In genomic region chr2:172128484-172128883, GRCh38 we compare ENCODE assay signal across 16 cellular contexts. TPM values are rescaled to one million over a fixed set of nuclear protein-coding genes. Genes with fewer than 3 reads are reported as not detected.
DNase-seq lines count a peak whose midpoint lies in the region; ATAC-seq, FAIRE-seq and TF ChIP-seq lines count a peak whose summit lies in the region.
"Had no signal": no experiment of that assay in that cellular context is flagged by ENCODE, and none has a peak within 500 bp of the region (broad histone marks: within the 10 kb centered on the region; RNA-seq: fewer than 3 reads in every experiment).

No MANE protein-coding gene starts in this region.

- no peak overlapping the region for H2BK5ac ChIP-seq in IMR-90 (ENCODE audit: low read depth, low read length, poor library complexity, severe bottlenecking)

- DNase-seq in IMR-90 (no peak), adipocyte (ENCODE audit: low read depth) (peak; percentile 25), fibroblast of gingiva (ENCODE audit: low read depth) (peak; percentile 62), stromal cell of bone marrow (ENCODE audit: low read depth) (peak; percentile 9), esophagus muscularis mucosa (ENCODE audit: extremely low spot score) (no peak), H54 (ENCODE audit: insufficient read length, low spot score) (no peak)
- DNase-seq: CD8-positive, alpha-beta memory T cell; DMS53; H7; Kasumi-1; NCI-H1694 treated with DMSO at 0.1 percent for 48 hours; NCI-H748 treated with DMSO at 0.1 percent for 48 hours; SHP77 treated with DMSO at 0.1 percent for 48 hours had no signal

- no peak overlapping the region for H3K23ac ChIP-seq in IMR-90 (ENCODE audit: low read depth, low read length)

- no peak for TF ChIP-seq POLR2A in IMR-90 (IDR thresholded peaks at IDR 0.05; ENCODE audit: low read depth, low read length)
- TF ChIP-seq POLR2A in esophagus muscularis mucosa (IDR thresholded peaks at IDR 0.05; ENCODE audit: low read depth): no peak
- no peak for TF ChIP-seq POLR2A in H54 (IDR thresholded peaks at IDR 0.05; ENCODE audit: low read depth, low read length)

- CTCF ChIA-PET in IMR-90 (lab: Yijun Ruan, JAX): interaction anchor here (1.0 to 2.1 kb wide), 2 partner anchors 9 to 554 kb away, joined by 3 to 5 read pairs; no protein-coding TSS in a partner anchor

- H3K27ac ChIP-seq in IMR-90 (ENCODE audit: insufficient read depth, low read length) (no peak overlapping the region), esophagus muscularis mucosa (replicated peaks in 1 of 4) (no peak overlapping the region)
- H3K27ac ChIP-seq: BLaER1 treated with 17β-estradiol and CSF1 and Interleukin-3, amounts not matched to agents 10 nM and 100 nM had no signal

- no peaks in the 10 kb centered on the region for H4K20me1 ChIP-seq in IMR-90 (ENCODE audit: insufficient read depth, low read length)
- H4K20me1 ChIP-seq: BLaER1 treated with 17β-estradiol and CSF1 and Interleukin-3, amounts not matched to agents 10 nM and 100 nM had no signal

- no peaks in the 10 kb centered on the region for H3K9me1 ChIP-seq in IMR-90 (ENCODE audit: insufficient read depth, low read length)

- no peak overlapping the region for H2BK120ac ChIP-seq in IMR-90 (ENCODE audit: low read depth, low read length)

- ATAC-seq in IMR-90 (ENCODE audit: low read depth): no peak
- ATAC-seq in HG03175 (IDR thresholded peaks at IDR 0.05; ENCODE audit: unreplicated experiment): no peak

- H3K9me3 ChIP-seq in IMR-90 (ENCODE audit: control insufficient read depth, insufficient read depth, low read length): no peaks in the 10 kb centered on the region; the same call in 1 of the 2 replicates
- no peaks in the 10 kb centered on the region for H3K9me3 ChIP-seq in adipocyte (ENCODE audit: control insufficient read depth, low read length)
- no peaks in the 10 kb centered on the region for H3K9me3 ChIP-seq in esophagus muscularis mucosa
- H3K9me3 ChIP-seq: BLaER1 treated with 17β-estradiol and CSF1 and Interleukin-3, amounts not matched to agents 10 nM and 100 nM had no signal

- POLR2A ChIA-PET in IMR-90 (lab: Charles Lee; ENCODE audit: unreplicated experiment): interaction anchor here (0.6 kb wide), 1 partner anchor 405 kb away, joined by 3 read pairs; no protein-coding TSS in a partner anchor

- TF ChIP-seq CTCF in IMR-90 (conservative IDR thresholded peaks at IDR 0.05; ENCODE audit: low read depth, low read length): no peak
- TF ChIP-seq CTCF in esophagus muscularis mucosa (IDR thresholded peaks at IDR 0.05): no peak

- no TSS peak for BruUV-seq in IMR-90 (replicated peaks; lab: Mats Ljungman, UMichigan)

- no peak overlapping the region for H2AK5ac ChIP-seq in IMR-90 (ENCODE audit: low read depth, low read length)

- no peak overlapping the region for H3K4ac ChIP-seq in IMR-90 (ENCODE audit: low read depth, low read length)

- peaks cover 2% of the 10 kb centered on the region; the same call in 1 of the 2 replicates for H3K4me1 ChIP-seq in IMR-90 (ENCODE audit: control insufficient read depth, insufficient read depth, low read length)
- H3K4me1 ChIP-seq in adipocyte (ENCODE audit: control insufficient read depth, insufficient read depth, low read length): no peaks in the 10 kb centered on the region
- H3K4me1 ChIP-seq in esophagus muscularis mucosa: no peaks in the 10 kb centered on the region
- H3K4me1 ChIP-seq: BLaER1 treated with 17β-estradiol and CSF1 and Interleukin-3, amounts not matched to agents 10 nM and 100 nM had no signal

- no peak for FAIRE-seq in H54 (lab: Jason Lieb, UNC)

- H3K4me3 ChIP-seq in IMR-90 (ENCODE audit: insufficient read depth, low read depth, low read length) (no peak overlapping the region), adipocyte (ENCODE audit: low read length) (no peak overlapping the region), esophagus muscularis mucosa (no peak overlapping the region)
- H3K4me3 ChIP-seq: BLaER1 treated with 17β-estradiol and CSF1 and Interleukin-3, amounts not matched to agents 10 nM and 100 nM had no signal

- H2AK9ac ChIP-seq in IMR-90 (replicated peaks; ENCODE audit: low read depth, low read length, poor library complexity): no peak overlapping the region

- dilution Hi-C loops in IMR-90 (cut with HindIII; ENCODE audit: low sequenced_read_pairs, unreplicated experiment): no loop called here

- no peak overlapping the region for H3K4me2 ChIP-seq in IMR-90 (ENCODE audit: low read depth, low read length)
- H3K4me2 ChIP-seq: BLaER1 treated with 17β-estradiol and CSF1 and Interleukin-3, amounts not matched to agents 10 nM and 100 nM had no signal

- in situ Hi-C loops in IMR-90 (cut with MboI; ENCODE audit: low sequenced_read_pairs): no loop called here

- TF ChIP-seq EP300 in esophagus muscularis mucosa (IDR thresholded peaks at IDR 0.05): no peak

- intact Hi-C loops in IMR-90 (cut with micrococcal nuclease) (loop anchor here (5.0 kb wide), 2 partner anchors 339 to 531 kb away; no protein-coding TSS in a partner anchor), esophagus muscularis mucosa (cut with DNase I) (no loop called here)

- H4K91ac ChIP-seq in IMR-90 (ENCODE audit: insufficient read depth, low read depth, low read length): no peak overlapping the region

- no peaks in the 10 kb centered on the region for H3K79me1 ChIP-seq in IMR-90 (ENCODE audit: low read depth in 1 of 2, low read length in 2 of 2)

- H3K18ac ChIP-seq in IMR-90 (ENCODE audit: low read depth, low read length): no peak overlapping the region

- H3K36me3 ChIP-seq in IMR-90 (ENCODE audit: control insufficient read depth, insufficient read depth, low read length) (no peaks in the 10 kb centered on the region), adipocyte (ENCODE audit: control insufficient read depth, insufficient read depth, low read length, severe bottlenecking) (no peaks in the 10 kb centered on the region), esophagus muscularis mucosa (no peaks in the 10 kb centered on the region)
- H3K36me3 ChIP-seq: BLaER1 treated with 17β-estradiol and CSF1 and Interleukin-3, amounts not matched to agents 10 nM and 100 nM had no signal

- H2BK20ac ChIP-seq in IMR-90 (ENCODE audit: low read depth, low read length): no peak overlapping the region

- H2AFZ ChIP-seq in IMR-90 (replicated peaks; ENCODE audit: low read length, poor library complexity): no peak overlapping the region

- H4K5ac ChIP-seq in IMR-90 (ENCODE audit: low read depth, low read length): no peak overlapping the region

- H3K27me3 ChIP-seq in IMR-90 (ENCODE audit: control insufficient read depth, insufficient read depth, low read length) (0 out of 2 replicates have a peak, but pooled peaks cover 2% of the 10 kb centered on the region), adipocyte (replicated peaks; ENCODE audit: control insufficient read depth, insufficient read depth, low read length) (no peaks in the 10 kb centered on the region), esophagus muscularis mucosa (no peaks in the 10 kb centered on the region)
- H3K27me3 ChIP-seq: BLaER1 treated with 17β-estradiol and CSF1 and Interleukin-3, amounts not matched to agents 10 nM and 100 nM had no signal

- TF ChIP-seq RAD21 in IMR-90 (IDR thresholded peaks at IDR 0.05; ENCODE audit: low read length): no peak

- no peak overlapping the region for H3K14ac ChIP-seq in IMR-90 (replicated peaks; ENCODE audit: low read depth, low read length)

- no peak overlapping the region for H3K56ac ChIP-seq in IMR-90 (ENCODE audit: extremely low read depth, insufficient read depth, low read length)

- H3K9ac ChIP-seq in IMR-90 (ENCODE audit: low read depth, low read length) (no peak overlapping the region), adipocyte (ENCODE audit: low read length) (no peak overlapping the region)
- H3K9ac ChIP-seq: BLaER1 treated with 17β-estradiol and CSF1 and Interleukin-3, amounts not matched to agents 10 nM and 100 nM had no signal

- no peak overlapping the region for H2BK15ac ChIP-seq in IMR-90 (ENCODE audit: low read depth, low read length)

- no peak overlapping the region for H4K8ac ChIP-seq in IMR-90 (ENCODE audit: low read depth in 2 of 2, low read length in 2 of 2)

TF ChIP-seq in IMR-90, 13 proteins besides CTCF, POLR2A, EP300 and RAD21:
- TF ChIP-seq CEBPB (IDR thresholded peaks at IDR 0.05; ENCODE audit: low read depth, low read length) (peak; percentile 61), MAFK (IDR thresholded peaks at IDR 0.05; ENCODE audit: low read depth, low read length) (no peak)

RNA-seq across cellular contexts. Expression of gene DLX2, which starts 25.8 kb away (rescaled TPM):
- total RNA-seq in IMR-90 (2012; rRNA removed) (not detected in 2 replicates), esophagus muscularis mucosa (not detected)
- polyA plus RNA-seq in IMR-90 (2012; rRNA removed): 0.38 and 0.44 TPM in 2 replicates
- 0.55 and 0.60 TPM in 2 replicates for polyA plus RNA-seq in IMR-90 (2012; cell fraction: cytosol; rRNA removed)
- 1.1 and 1.2 TPM in 2 replicates for polyA plus RNA-seq in IMR-90 (2012; cell fraction: nucleus; rRNA removed; ENCODE audit: low replicate concordance)
- total RNA-seq: H7 had no signal
- polyA plus RNA-seq: CD8-positive, alpha-beta memory T cell had no signal

RNA-seq across cellular contexts. Expression of gene DLX1, which starts 43.2 kb away (rescaled TPM):
- 0.36 and 1.1 TPM in 2 replicates for total RNA-seq in IMR-90 (2012; rRNA removed)
- 2.1 and 2.2 TPM in 2 replicates for polyA plus RNA-seq in IMR-90 (2012; rRNA removed)
- 0.97 and 1.3 TPM in 2 replicates for polyA plus RNA-seq in IMR-90 (2012; cell fraction: cytosol; rRNA removed)
- 3.7 and 5.4 TPM in 2 replicates for polyA plus RNA-seq in IMR-90 (2012; cell fraction: nucleus; rRNA removed; ENCODE audit: low replicate concordance)
- total RNA-seq in esophagus muscularis mucosa: under 1 TPM in 3 of 4 donors, not detected in 1; 0.17 to 0.83 (median 0.23) TPM
- total RNA-seq: CD8-positive, alpha-beta memory T cell; H7; OCI-LY7 had no signal
- polyA plus RNA-seq: CD8-positive, alpha-beta memory T cell had no signal

Comparison
In these comparisons a context has a peak if more than half of its experiments do, and no peak if none do; other contexts are left out.
1. DNase-seq: peak in adipocyte (single experiment), fibroblast of gingiva (single experiment) and stromal cell of bone marrow (single experiment); none in IMR-90 (single experiment), esophagus muscularis mucosa (single experiment) and H54 (single experiment).